ENCODE assay signal across 15 cellular contexts in the genomic region with DNA sequence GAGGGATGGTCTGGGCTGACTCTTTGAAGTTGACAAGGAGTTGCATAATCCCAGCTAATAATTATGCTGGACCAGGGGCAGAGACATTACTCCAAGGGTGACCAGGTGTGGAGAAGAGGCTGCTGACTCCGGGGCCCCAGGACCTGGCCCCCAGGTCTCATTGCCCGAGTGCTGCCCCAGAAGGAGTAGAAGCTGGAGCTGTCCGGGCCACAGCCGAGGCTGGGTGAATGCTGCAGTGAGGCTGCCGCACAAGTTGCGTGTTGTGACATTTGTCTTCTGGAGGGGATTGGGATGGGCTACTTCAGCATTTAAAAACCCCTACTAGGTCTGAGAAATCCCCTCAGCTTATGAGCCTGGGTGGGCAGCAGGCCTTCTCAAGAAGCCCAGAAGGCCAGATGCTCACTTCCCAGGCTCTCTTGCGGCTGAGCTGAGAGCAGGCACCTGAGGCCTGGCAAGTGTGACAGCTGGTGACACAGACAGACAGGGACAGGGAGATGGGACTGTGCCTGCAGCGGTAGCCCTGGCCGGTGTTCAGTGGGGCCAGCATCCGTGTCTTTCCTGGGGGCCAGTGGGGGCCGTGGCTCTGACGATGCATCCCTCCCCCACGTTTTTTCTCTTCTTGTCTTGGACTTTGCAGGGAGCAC.
A peak's percentile ranks its signal among the peaks of the same experiment; 100 is the strongest.
DNase-seq lines count a peak whose midpoint lies in the region; ATAC-seq and TF ChIP-seq lines count a peak whose summit lies in the region.
"Had no signal": no experiment of that assay in that cellular context is flagged by ENCODE, and none has a peak within 500 bp of the region (broad histone marks: within the 10 kb centered on the region; RNA-seq: fewer than 3 reads in every experiment).

No MANE protein-coding gene starts in this region.

- H3K27me3 Mint-ChIP-seq in chondrocyte (ENCODE audit: low read depth) (peaks cover 1% of the 10 kb centered on the region), neural progenitor cell (ENCODE audit: insufficient read depth, low read depth) (peaks cover 9% of the 10 kb centered on the region)
- no peaks in the 10 kb centered on the region for H3K27me3 Mint-ChIP-seq in activated naive CD8-positive, alpha-beta T cell treated with anti-CD3 and anti-CD28 coated beads, Interleukin-2, amount 50 U/mL, for 24 hours

- ATAC-seq in activated naive CD8-positive, alpha-beta T cell treated with anti-CD3 and anti-CD28 coated beads, Interleukin-2, amount 50 U/mL, for 24 hours: no peak
- ATAC-seq: GM12878 had no signal

- peaks cover 17% of the 10 kb centered on the region for H3K4me1 ChIP-seq in neural progenitor cell

- no peak overlapping the region for H3K4me3 ChIP-seq in neural progenitor cell
- H3K4me3 ChIP-seq: BLaER1 treated with 17β-estradiol and CSF1 and Interleukin-3, amounts not matched to agents 10 nM and 100 nM; GM12878; GM23338 had no signal

- H3F3A ChIP-seq in neural progenitor cell (ENCODE audit: low read depth): no peaks in the 10 kb centered on the region

- TF ChIP-seq CTCF in chondrocyte (IDR thresholded peaks at IDR 0.05): no peak
- no peak for TF ChIP-seq CTCF in neural progenitor cell (IDR thresholded peaks at IDR 0.05)

- peak; percentile 33 for DNase-seq in NCI-H2171 treated with DMSO at 0.1 percent for 48 hours (lab: John Stamatoyannopoulos, UW)
- DNase-seq in NCI-H2171 (lab: John Stamatoyannopoulos, UW): no peak
- DNase-seq in NCI-H1694 (lab: John Stamatoyannopoulos, UW): peak; percentile 8
- DNase-seq in chondrocyte (ENCODE audit: low spot score): peak; percentile 68
- DNase-seq in neural progenitor cell (ENCODE audit: low spot score): no peak
- DNase-seq in activated naive CD8-positive, alpha-beta T cell treated with anti-CD3 and anti-CD28 coated beads, Interleukin-2, amount 50 U/mL, for 24 hours: no peak
- DNase-seq in stimulated activated CD4-positive, alpha-beta T cell treated with anti-CD3 and anti-CD28 coated beads, Interleukin-2, amount 100 ng/mL, for 48 hours: no peak
- DNase-seq in NK-92 (lab: John Stamatoyannopoulos, UW; ENCODE audit: unreplicated experiment): no peak
- DNase-seq: 8988T; CD4-positive, CD25-positive, alpha-beta regulatory T cell; DMS 273 treated with DMSO at 0.1 percent for 48 hours; H7 had no signal

- H3K4me2 ChIP-seq in neural progenitor cell: no peak overlapping the region
- H3K4me2 ChIP-seq: BLaER1 treated with 17β-estradiol and CSF1 and Interleukin-3, amounts not matched to agents 10 nM and 100 nM; GM23338 had no signal

- no peaks in the 10 kb centered on the region for H3K79me2 ChIP-seq in neural progenitor cell (ENCODE audit: low read depth)

- no peaks in the 10 kb centered on the region for H3K9me3 Mint-ChIP-seq in chondrocyte (ENCODE audit: low read depth)
- H3K9me3 Mint-ChIP-seq in neural progenitor cell: no peaks in the 10 kb centered on the region
- no peaks in the 10 kb centered on the region for H3K9me3 Mint-ChIP-seq in activated naive CD8-positive, alpha-beta T cell treated with anti-CD3 and anti-CD28 coated beads, Interleukin-2, amount 50 U/mL, for 24 hours
- H3K9me3 Mint-ChIP-seq: CD4-positive, CD25-positive, alpha-beta regulatory T cell; GM23338 had no signal

- H3K36me3 Mint-ChIP-seq in chondrocyte (ENCODE audit: low read depth): no peaks in the 10 kb centered on the region
- no peaks in the 10 kb centered on the region for H3K36me3 Mint-ChIP-seq in neural progenitor cell
- H3K36me3 Mint-ChIP-seq in activated naive CD8-positive, alpha-beta T cell treated with anti-CD3 and anti-CD28 coated beads, Interleukin-2, amount 50 U/mL, for 24 hours (ENCODE audit: low read depth): no peaks in the 10 kb centered on the region
- H3K36me3 Mint-ChIP-seq: CD4-positive, CD25-positive, alpha-beta regulatory T cell had no signal

- H3K27ac ChIP-seq in neural progenitor cell: no peak overlapping the region
- H3K27ac ChIP-seq: BLaER1 treated with 17β-estradiol and CSF1 and Interleukin-3, amounts not matched to agents 10 nM and 100 nM had no signal

- no peak overlapping the region for H2AFZ ChIP-seq in neural progenitor cell (replicated peaks)
- H2AFZ ChIP-seq: GM23338 had no signal

- H3K4me3 Mint-ChIP-seq in chondrocyte (ENCODE audit: unreplicated experiment) (no peak overlapping the region), neural progenitor cell (no peak overlapping the region)
- H3K4me3 Mint-ChIP-seq in activated naive CD8-positive, alpha-beta T cell treated with anti-CD3 and anti-CD28 coated beads, Interleukin-2, amount 50 U/mL, for 24 hours: no peak overlapping the region
- H3K4me3 Mint-ChIP-seq: CD4-positive, CD25-positive, alpha-beta regulatory T cell; GM23338 had no signal

- H3K27me3 ChIP-seq in neural progenitor cell: no peaks in the 10 kb centered on the region
- H3K27me3 ChIP-seq: BLaER1 treated with 17β-estradiol and CSF1 and Interleukin-3, amounts not matched to agents 10 nM and 100 nM had no signal

- no peaks in the 10 kb centered on the region for H3K36me3 ChIP-seq in neural progenitor cell
- H3K36me3 ChIP-seq: BLaER1 treated with 17β-estradiol and CSF1 and Interleukin-3, amounts not matched to agents 10 nM and 100 nM had no signal

- H3K9ac ChIP-seq in neural progenitor cell: no peak overlapping the region
- H3K9ac ChIP-seq: BLaER1 treated with 17β-estradiol and CSF1 and Interleukin-3, amounts not matched to agents 10 nM and 100 nM had no signal

- H3K4me1 Mint-ChIP-seq in chondrocyte (ENCODE audit: low read depth) (peaks cover 16% of the 10 kb centered on the region), neural progenitor cell (peaks cover 33% of the 10 kb centered on the region)
- no peaks in the 10 kb centered on the region for H3K4me1 Mint-ChIP-seq in activated naive CD8-positive, alpha-beta T cell treated with anti-CD3 and anti-CD28 coated beads, Interleukin-2, amount 50 U/mL, for 24 hours

- H3K27ac Mint-ChIP-seq in chondrocyte (ENCODE audit: unreplicated experiment) (no peak overlapping the region), neural progenitor cell (peak overlapping the region; percentile 29)
- H3K27ac Mint-ChIP-seq in activated naive CD8-positive, alpha-beta T cell treated with anti-CD3 and anti-CD28 coated beads, Interleukin-2, amount 50 U/mL, for 24 hours: no peak overlapping the region
- H3K27ac Mint-ChIP-seq: CD4-positive, CD25-positive, alpha-beta regulatory T cell; GM23338 had no signal

- no peaks in the 10 kb centered on the region for H3K9me3 ChIP-seq in neural progenitor cell (ENCODE audit: low read depth)
- H3K9me3 ChIP-seq: BLaER1 treated with 17β-estradiol and CSF1 and Interleukin-3, amounts not matched to agents 10 nM and 100 nM had no signal

- no peaks in the 10 kb centered on the region for H4K20me1 ChIP-seq in neural progenitor cell (ENCODE audit: low read depth)

Comparison
In these comparisons a context has a peak if more than half of its experiments do, and no peak if none do; other contexts are left out.
1. DNase-seq: peak in NCI-H2171 treated with DMSO at 0.1 percent for 48 hours (single experiment), NCI-H1694 (single experiment) and chondrocyte (single experiment); none in NCI-H2171 (single experiment), neural progenitor cell (single experiment), activated naive CD8-positive, alpha-beta T cell treated with anti-CD3 and anti-CD28 coated beads, Interleukin-2, amount 50 U/mL, for 24 hours (single experiment), stimulated activated CD4-positive, alpha-beta T cell treated with anti-CD3 and anti-CD28 coated beads, Interleukin-2, amount 100 ng/mL, for 48 hours (0 of 2) and NK-92 (single experiment).